In genomic region chr1:151312439-151313225, GRCh38 we compare ENCODE assay signal across 13 cellular contexts. TPM values are rescaled to one million over a fixed set of nuclear protein-coding genes. Genes with fewer than 3 reads are reported as not detected.
DNase-seq lines count a peak whose midpoint lies in the region; ATAC-seq, FAIRE-seq and TF ChIP-seq lines count a peak whose summit lies in the region.
"Had no signal": no experiment of that assay in that cellular context is flagged by ENCODE, and none has a peak within 500 bp of the region (broad histone marks: within the 10 kb centered on the region; RNA-seq: fewer than 3 reads in every experiment).

No MANE protein-coding gene starts in this region.

- peak overlapping the region; percentile 61; the same call in 1 of the 2 replicates for H3K4me2 ChIP-seq in K562 (ENCODE audit: insufficient read depth, low read length)

- BruUV-seq in K562 (replicated peaks; lab: Mats Ljungman, UMichigan), result no TSS peak

- no peak for ATAC-seq in K562
- ATAC-seq in right lobe of liver, result no peak
- ATAC-seq in GM18519 (IDR thresholded peaks at IDR 0.05; ENCODE audit: low FRiP score, unreplicated experiment), result no peak

- H3K27me3 Mint-ChIP-seq in activated naive CD4-positive, alpha-beta T cell treated with anti-CD3 and anti-CD28 coated beads for 36 hours (ENCODE audit: low read depth), result no peaks in the 10 kb centered on the region
- no peaks in the 10 kb centered on the region for H3K27me3 Mint-ChIP-seq in activated naive CD4-positive, alpha-beta T cell treated with anti-CD3 and anti-CD28 coated beads, Interleukin-2, amount 10 ng/mL, durations not matched to agents 7 days and 5 days

- 85% methylated on average over 12 of the region's 12 CpGs for WGBS in K562 (ENCODE audit: insufficient coverage, low coverage, missing lambda C conversion rate)
- 82% methylated on average over 10 of the region's 12 CpGs for WGBS in right lobe of liver (ENCODE audit: insufficient coverage, low coverage, low lambda C conversion rate, missing lambda C conversion rate)
- WGBS in tibial nerve, 2 donors, result 82 to 83% methylated on average over 12 of the region's 12 CpGs

- no peak for DNase-seq in activated naive CD4-positive, alpha-beta T cell treated with anti-CD3 and anti-CD28 coated beads for 36 hours
- DNase-seq in activated naive CD4-positive, alpha-beta T cell treated with anti-CD3 and anti-CD28 coated beads, Interleukin-2, amount 10 ng/mL, durations not matched to agents 7 days and 5 days, result no peak
- DNase-seq in K562 (ENCODE audit: extremely low read depth in 1 of 4, low spot score in 3 of 4) (no peak), right lobe of liver (no peak), tibial nerve (ENCODE audit: low spot score in 2 of 2) (no peak), hippocampal formation (lab: John Stamatoyannopoulos, UW) (no peak), KBM-7 (no peak)
- DNase-seq: activated effector memory CD4-positive, alpha-beta T cell treated with anti-CD3 and anti-CD28 coated beads, Interleukin-2, amount 50 U/mL, for 16 hours; NCI-H2081 treated with DMSO at 0.1 percent for 48 hours; retina had no signal

- no peaks in the 10 kb centered on the region for H3K9me3 Mint-ChIP-seq in activated naive CD4-positive, alpha-beta T cell treated with anti-CD3 and anti-CD28 coated beads for 36 hours
- H3K9me3 Mint-ChIP-seq in activated naive CD4-positive, alpha-beta T cell treated with anti-CD3 and anti-CD28 coated beads, Interleukin-2, amount 10 ng/mL, durations not matched to agents 7 days and 5 days, result no peaks in the 10 kb centered on the region

- H4K20me1 ChIP-seq in K562 (replicated peaks; ENCODE audit: control insufficient read depth, insufficient read depth, low read length), result peaks cover 7% of the 10 kb centered on the region; the same call in 1 of the 2 replicates

- intact Hi-C loops in activated naive CD4-positive, alpha-beta T cell treated with anti-CD3 and anti-CD28 coated beads for 36 hours (cut with micrococcal nuclease), result no loop called here
- intact Hi-C loops in K562 (cut with micrococcal nuclease), result no loop called here
- intact Hi-C loops in right lobe of liver (cut with DNase I), result no loop called here

- H3K79me2 ChIP-seq in K562 (ENCODE audit: control insufficient read depth, insufficient read depth, low read length), result peaks cover 25% of the 10 kb centered on the region

- in situ Hi-C loops in K562 (cut with MboI), result no loop called here
- in situ Hi-C loops in KBM-7 (cut with MboI; ENCODE audit: low pct_unique_long_range_greater_than_20kb, low sequenced_read_pairs), result no loop called here

- H3K27ac Mint-ChIP-seq in activated naive CD4-positive, alpha-beta T cell treated with anti-CD3 and anti-CD28 coated beads for 36 hours, result peak overlapping the region; percentile 92
- no peak overlapping the region for H3K27ac Mint-ChIP-seq in activated naive CD4-positive, alpha-beta T cell treated with anti-CD3 and anti-CD28 coated beads, Interleukin-2, amount 10 ng/mL, durations not matched to agents 7 days and 5 days

- H3K9ac ChIP-seq in K562 (ENCODE audit: insufficient read depth in 1 of 2, low read depth in 2 of 2, low read length in 2 of 2), result peak overlapping the region in 1 of 2 experiments; percentile 81; a peak in 2 of 4 replicates

- TF ChIP-seq CTCF in K562 (IDR thresholded peaks at IDR 0.05 in 2 of 3, conservative IDR thresholded peaks at IDR 0.05 in 1 of 3; ENCODE audit: insufficient read depth in 2 of 3, low read depth in 1 of 3, low read length in 3 of 3) (no peak), right lobe of liver (IDR thresholded peaks at IDR 0.05) (no peak), tibial nerve (IDR thresholded peaks at IDR 0.05) (no peak)

- peaks cover 37% of the 10 kb centered on the region for H3K4me1 Mint-ChIP-seq in activated naive CD4-positive, alpha-beta T cell treated with anti-CD3 and anti-CD28 coated beads for 36 hours (ENCODE audit: low read depth)
- H3K4me1 Mint-ChIP-seq in activated naive CD4-positive, alpha-beta T cell treated with anti-CD3 and anti-CD28 coated beads, Interleukin-2, amount 10 ng/mL, durations not matched to agents 7 days and 5 days, result peaks cover 19% of the 10 kb centered on the region

- H2AFZ ChIP-seq in K562 (ENCODE audit: low read depth, low read length), result no peak overlapping the region

- POLR2A ChIA-PET in K562 (lab: Yijun Ruan, JAX), result interaction anchor here (0.7 to 13.7 kb wide), 11 partner anchors 10 to 236 kb away, joined by 3 to 156 read pairs (median 5); partner anchors contain the start of genes PI4KB, SELENBP1 and ZNF687

- no peak for TF ChIP-seq POLR2A in K562 (conservative IDR thresholded peaks at IDR 0.05)
- no peak for TF ChIP-seq POLR2A in right lobe of liver (IDR thresholded peaks at IDR 0.05)
- TF ChIP-seq POLR2A in tibial nerve (IDR thresholded peaks at IDR 0.05), result no peak

- H3K36me3 ChIP-seq in K562 (ENCODE audit: control insufficient read depth, insufficient read depth, low read length), result peaks cover 92% of the 10 kb centered on the region
- peaks cover 0 to 33% (median 11%) of the 10 kb centered on the region in 4 donors for H3K36me3 ChIP-seq in right lobe of liver
- peaks cover 0 to 42% (median 12%) of the 10 kb centered on the region in 3 donors for H3K36me3 ChIP-seq in tibial nerve

- H3K4me3 ChIP-seq in K562, result no peak overlapping the region
- H3K4me3 ChIP-seq in right lobe of liver, result no peak overlapping the region
- H3K4me3 ChIP-seq in tibial nerve, result no peak overlapping the region

- H3K4me3 Mint-ChIP-seq in activated naive CD4-positive, alpha-beta T cell treated with anti-CD3 and anti-CD28 coated beads for 36 hours, result no peak overlapping the region
- no peak overlapping the region for H3K4me3 Mint-ChIP-seq in activated naive CD4-positive, alpha-beta T cell treated with anti-CD3 and anti-CD28 coated beads, Interleukin-2, amount 10 ng/mL, durations not matched to agents 7 days and 5 days

- CTCF ChIA-PET in activated naive CD4-positive, alpha-beta T cell treated with anti-CD3 and anti-CD28 coated beads for 36 hours (lab: Charles Lee), result interaction anchor here (0.5 to 6.0 kb wide), 10 partner anchors 9 to 211 kb away, joined by 3 to 68 read pairs (median 4); partner anchors contain the start of genes PI4KB, PSMB4 and ZNF687
- CTCF ChIA-PET in activated naive CD4-positive, alpha-beta T cell treated with anti-CD3 and anti-CD28 coated beads, Interleukin-2, amount 10 ng/mL, durations not matched to agents 7 days and 5 days (lab: Charles Lee), result interaction anchor here (1.0 to 4.7 kb wide), 5 partner anchors 12 to 31 kb away, joined by 4 to 40 read pairs (median 5); partner anchors contain the start of gene PI4KB
- CTCF ChIA-PET in K562 (lab: Yijun Ruan, JAX; ENCODE audit: low intra/inter-chr PET ratio), result no interaction called here

- H3K9me1 ChIP-seq in K562 (ENCODE audit: control insufficient read depth, insufficient read depth, low read length), result peaks cover 3% of the 10 kb centered on the region

- no peaks in the 10 kb centered on the region for H3K27me3 ChIP-seq in K562 (ENCODE audit: control insufficient read depth in 2 of 2, insufficient read depth in 2 of 2, low read length in 2 of 2)
- no peaks in the 10 kb centered on the region for H3K27me3 ChIP-seq in right lobe of liver
- H3K27me3 ChIP-seq in tibial nerve, result no peaks in the 10 kb centered on the region

- peak overlapping the region; percentile 97 for H3K27ac ChIP-seq in K562 (ENCODE audit: extremely low read depth, low read depth, low read length)
- H3K27ac ChIP-seq in right lobe of liver, result peak overlapping the region in 2 of 3 donors; percentile 40 to 54
- peak overlapping the region; percentile 58 to 95 (median 84) for H3K27ac ChIP-seq in tibial nerve
- H3K27ac ChIP-seq: HL-60 had no signal

- TF ChIP-seq RAD21 in K562 (CRISPR knock-in tag; conservative IDR thresholded peaks at IDR 0.05 in 1 of 2, IDR thresholded peaks at IDR 0.05 in 1 of 2), result no peak

- no peaks in the 10 kb centered on the region for H3K9me3 ChIP-seq in K562 (replicated peaks; ENCODE audit: control insufficient read depth, insufficient read depth, low read depth, low read length)
- H3K9me3 ChIP-seq in right lobe of liver, result no peaks in the 10 kb centered on the region
- no peaks in the 10 kb centered on the region for H3K9me3 ChIP-seq in tibial nerve

- H3K36me3 Mint-ChIP-seq in activated naive CD4-positive, alpha-beta T cell treated with anti-CD3 and anti-CD28 coated beads for 36 hours (ENCODE audit: low read depth), result peaks cover 13% of the 10 kb centered on the region
- peaks cover 50% of the 10 kb centered on the region for H3K36me3 Mint-ChIP-seq in activated naive CD4-positive, alpha-beta T cell treated with anti-CD3 and anti-CD28 coated beads, Interleukin-2, amount 10 ng/mL, durations not matched to agents 7 days and 5 days

- no peak for FAIRE-seq in K562 (lab: Jason Lieb, UNC)
- FAIRE-seq: GM12892 had no signal

- TF ChIP-seq EP300 in K562 (IDR thresholded peaks at IDR 0.05; ENCODE audit: low read length), result no peak
- no peak for TF ChIP-seq EP300 in tibial nerve (IDR thresholded peaks at IDR 0.05)

- H3K4me1 ChIP-seq in K562 (replicated peaks in 1 of 2; ENCODE audit: control insufficient read depth in 2 of 2, insufficient read depth in 2 of 2, low read length in 2 of 2) (peaks cover 12 to 45% of the 10 kb centered on the region in 2 experiments; a peak in 4 of 5 replicates), right lobe of liver (peaks cover 6 to 58% (median 33%) of the 10 kb centered on the region in 4 donors), tibial nerve (peaks cover 13 to 85% (median 63%) of the 10 kb centered on the region in 4 donors)

RNA-seq across cellular contexts. Expression of gene PI4KB, which starts 14.6 kb away (rescaled TPM):
- total RNA-seq in activated naive CD4-positive, alpha-beta T cell treated with anti-CD3 and anti-CD28 coated beads for 36 hours, result 10 to 100 TPM; 64.1 to 69.2 TPM
- total RNA-seq in K562 (2011; cell fraction: chromatin; rRNA removed; ENCODE audit: low replicate concordance), result 172 and 273 TPM in 2 replicates
- 144 and 147 TPM in 2 replicates for total RNA-seq in K562 (2011; cell fraction: nucleolus; rRNA removed)
- total RNA-seq in K562 (2011; cell fraction: nucleoplasm; rRNA removed), result 134 and 144 TPM in 2 replicates
- total RNA-seq in K562 (2014; rRNA removed), result 45.1 and 62.4 TPM in 2 replicates
- total RNA-seq in K562 (2014; rRNA removed; fragmentation: Illumina TruSeq; extraction: Trizol), result 20.5 and 27.9 TPM in 2 replicates
- total RNA-seq in K562 (2015; rRNA removed; fragmentation: Illumina TruSeq; extraction: Trizol), result 30.1 and 32.8 TPM in 2 replicates
- total RNA-seq in K562 (2021), result 51.8 and 54.3 TPM in 2 replicates
- 65.4 and 78.3 TPM in 2 replicates for polyA plus RNA-seq in K562 (2011; rRNA removed)
- polyA plus RNA-seq in K562 (2011; cell fraction: cytosol; rRNA removed), result 75.5 and 76.8 TPM in 2 replicates
- polyA plus RNA-seq in K562 (2011; cell fraction: nucleus; rRNA removed), result 206 and 207 TPM in 2 replicates
- 38.3 and 59.7 TPM in 2 replicates for polyA plus RNA-seq in K562 (2012)
- polyA plus RNA-seq in K562 (2014; fragmentation: Illumina TruSeq; extraction: Trizol), result 55.8 and 58.0 TPM in 2 replicates
- polyA plus RNA-seq in K562 (2014; fragmentation: Nextera tagmentation; extraction: Ambion mirVana), result 1 to 10 TPM; 3.1 to 8.9 TPM
- 45.9 and 67.2 TPM in 2 replicates for polyA plus RNA-seq in K562 (2014; rRNA removed)
- 89.6 and 112 TPM in 2 replicates for polyA minus RNA-seq in K562 (2011; rRNA and poly(A)+ RNA removed)
- 33.2 and 48.9 TPM in 2 replicates for polyA minus RNA-seq in K562 (2011; cell fraction: cytosol; rRNA and poly(A)+ RNA removed)
- 41.1 and 46.8 TPM in 2 replicates for polyA minus RNA-seq in K562 (2011; cell fraction: nucleus; rRNA and poly(A)+ RNA removed)
- 10 to 100 TPM; 20.0 to 24.7 (median 22.7) TPM for total RNA-seq in right lobe of liver
- total RNA-seq in tibial nerve, result 100 to 1,000 TPM in 1 of 4 donors, 10 to 100 TPM in 3; 69.9 to 100 (median 72.3) TPM

RNA-seq across cellular contexts. Expression of gene ZNF687, which starts 30.5 kb away (rescaled TPM):
- total RNA-seq in activated naive CD4-positive, alpha-beta T cell treated with anti-CD3 and anti-CD28 coated beads for 36 hours, result 10 to 100 TPM; 20.9 to 22.0 TPM
- 31.3 and 87.1 TPM in 2 replicates for total RNA-seq in K562 (2011; cell fraction: chromatin; rRNA removed; ENCODE audit: low replicate concordance)
- total RNA-seq in K562 (2011; cell fraction: nucleolus; rRNA removed), result 63.7 and 79.5 TPM in 2 replicates
- total RNA-seq in K562 (2011; cell fraction: nucleoplasm; rRNA removed), result 34.4 and 45.7 TPM in 2 replicates
- 12.3 and 15.6 TPM in 2 replicates for total RNA-seq in K562 (2014; rRNA removed)
- total RNA-seq in K562 (2014; rRNA removed; fragmentation: Illumina TruSeq; extraction: Trizol), result 5.1 and 6.9 TPM in 2 replicates
- total RNA-seq in K562 (2015; rRNA removed; fragmentation: Illumina TruSeq; extraction: Trizol), result 10.6 and 10.7 TPM in 2 replicates
- total RNA-seq in K562 (2021), result 22.7 and 26.4 TPM in 2 replicates
- 9.0 and 16.9 TPM in 2 replicates for polyA plus RNA-seq in K562 (2011; rRNA removed)
- 18.6 and 24.5 TPM in 2 replicates for polyA plus RNA-seq in K562 (2011; cell fraction: cytosol; rRNA removed)
- 32.1 and 47.9 TPM in 2 replicates for polyA plus RNA-seq in K562 (2011; cell fraction: nucleus; rRNA removed)
- 14.2 and 25.5 TPM in 2 replicates for polyA plus RNA-seq in K562 (2012)
- 11.5 and 14.4 TPM in 2 replicates for polyA plus RNA-seq in K562 (2014; fragmentation: Illumina TruSeq; extraction: Trizol)
- under 1 TPM; 0.13 to 0.21 TPM for polyA plus RNA-seq in K562 (2014; fragmentation: Nextera tagmentation; extraction: Ambion mirVana)
- 12.8 and 13.2 TPM in 2 replicates for polyA plus RNA-seq in K562 (2014; rRNA removed)
- polyA minus RNA-seq in K562 (2011; rRNA and poly(A)+ RNA removed), result 15.5 and 16.2 TPM in 2 replicates
- polyA minus RNA-seq in K562 (2011; cell fraction: cytosol; rRNA and poly(A)+ RNA removed), result 19.1 and 23.9 TPM in 2 replicates
- 33.4 and 47.0 TPM in 2 replicates for polyA minus RNA-seq in K562 (2011; cell fraction: nucleus; rRNA and poly(A)+ RNA removed)
- 10 to 100 TPM in 3 of 6 experiments, 1 to 10 TPM in 3; 7.6 to 14.2 (median 10.1) TPM for total RNA-seq in right lobe of liver
- 10 to 100 TPM; 21.1 to 35.3 (median 27.1) TPM for total RNA-seq in tibial nerve

RNA-seq across cellular contexts. Expression of gene RFX5, which starts 34.4 kb away (rescaled TPM):
- 10 to 100 TPM; 62.3 to 63.4 TPM for total RNA-seq in activated naive CD4-positive, alpha-beta T cell treated with anti-CD3 and anti-CD28 coated beads for 36 hours
- 32.5 and 45.8 TPM in 2 replicates for total RNA-seq in K562 (2011; cell fraction: chromatin; rRNA removed; ENCODE audit: low replicate concordance)
- total RNA-seq in K562 (2011; cell fraction: nucleolus; rRNA removed), result 29.5 and 32.4 TPM in 2 replicates
- 32.8 and 34.1 TPM in 2 replicates for total RNA-seq in K562 (2011; cell fraction: nucleoplasm; rRNA removed)
- 25.7 and 30.5 TPM in 2 replicates for total RNA-seq in K562 (2014; rRNA removed)
- total RNA-seq in K562 (2014; rRNA removed; fragmentation: Illumina TruSeq; extraction: Trizol), result 32.2 and 34.6 TPM in 2 replicates
- total RNA-seq in K562 (2015; rRNA removed; fragmentation: Illumina TruSeq; extraction: Trizol), result 29.4 and 30.4 TPM in 2 replicates
- 32.7 and 36.1 TPM in 2 replicates for total RNA-seq in K562 (2021)
- polyA plus RNA-seq in K562 (2011; rRNA removed), result 38.5 and 40.3 TPM in 2 replicates
- polyA plus RNA-seq in K562 (2011; cell fraction: cytosol; rRNA removed), result 16.5 and 17.9 TPM in 2 replicates
- polyA plus RNA-seq in K562 (2011; cell fraction: nucleus; rRNA removed), result 77.0 and 80.0 TPM in 2 replicates
- polyA plus RNA-seq in K562 (2012), result 20.9 and 31.9 TPM in 2 replicates
- 36.2 and 48.2 TPM in 2 replicates for polyA plus RNA-seq in K562 (2014; fragmentation: Illumina TruSeq; extraction: Trizol)
- polyA plus RNA-seq in K562 (2014; fragmentation: Nextera tagmentation; extraction: Ambion mirVana), result 1 to 10 TPM; 3.8 to 4.9 TPM
- 27.9 and 32.3 TPM in 2 replicates for polyA plus RNA-seq in K562 (2014; rRNA removed)
- 23.8 and 26.6 TPM in 2 replicates for polyA minus RNA-seq in K562 (2011; rRNA and poly(A)+ RNA removed)
- 13.5 and 15.0 TPM in 2 replicates for polyA minus RNA-seq in K562 (2011; cell fraction: cytosol; rRNA and poly(A)+ RNA removed)
- polyA minus RNA-seq in K562 (2011; cell fraction: nucleus; rRNA and poly(A)+ RNA removed), result 17.4 and 27.3 TPM in 2 replicates
- 10 to 100 TPM in 5 of 6 experiments, 1 to 10 TPM in 1; 9.8 to 23.0 (median 16.8) TPM for total RNA-seq in right lobe of liver
- total RNA-seq in tibial nerve, result 10 to 100 TPM; 17.7 to 45.0 (median 32.8) TPM

RNA-seq across cellular contexts. Expression of gene PSMD4, which starts 58.1 kb away (rescaled TPM):
- total RNA-seq in activated naive CD4-positive, alpha-beta T cell treated with anti-CD3 and anti-CD28 coated beads for 36 hours, result 100 to 1,000 TPM; 167 to 192 TPM
- 204 and 285 TPM in 2 replicates for total RNA-seq in K562 (2011; cell fraction: chromatin; rRNA removed; ENCODE audit: low replicate concordance)
- total RNA-seq in K562 (2011; cell fraction: nucleolus; rRNA removed), result 154 and 177 TPM in 2 replicates
- 184 and 195 TPM in 2 replicates for total RNA-seq in K562 (2011; cell fraction: nucleoplasm; rRNA removed)
- total RNA-seq in K562 (2014; rRNA removed) (298 and 306 TPM in 2 replicates), K562 (2014; rRNA removed; fragmentation: Illumina TruSeq; extraction: Trizol) (322 and 353 TPM in 2 replicates), K562 (2015; rRNA removed; fragmentation: Illumina TruSeq; extraction: Trizol) (291 and 295 TPM in 2 replicates), K562 (2021) (243 and 255 TPM in 2 replicates), right lobe of liver (10 to 100 TPM; 72.2 to 95.6 (median 79.1) TPM), tibial nerve (100 to 1,000 TPM; 112 to 153 (median 120) TPM)
- polyA plus RNA-seq in K562 (2011; rRNA removed) (298 and 324 TPM in 2 replicates), K562 (2014; fragmentation: Illumina TruSeq; extraction: Trizol) (283 and 307 TPM in 2 replicates), K562 (2014; fragmentation: Nextera tagmentation; extraction: Ambion mirVana) (100 to 1,000 TPM; 194 to 243 TPM), K562 (2014; rRNA removed) (302 and 313 TPM in 2 replicates)
- polyA plus RNA-seq in K562 (2011; cell fraction: cytosol; rRNA removed), result 395 and 420 TPM in 2 replicates
- 143 and 175 TPM in 2 replicates for polyA plus RNA-seq in K562 (2011; cell fraction: nucleus; rRNA removed)
- polyA plus RNA-seq in K562 (2012), result 260 and 366 TPM in 2 replicates
- polyA minus RNA-seq in K562 (2011; rRNA and poly(A)+ RNA removed), result 332 and 377 TPM in 2 replicates
- polyA minus RNA-seq in K562 (2011; cell fraction: cytosol; rRNA and poly(A)+ RNA removed), result 124 and 136 TPM in 2 replicates
- polyA minus RNA-seq in K562 (2011; cell fraction: nucleus; rRNA and poly(A)+ RNA removed), result 48.2 and 62.2 TPM in 2 replicates

RNA-seq across cellular contexts. Expression of gene SELENBP1, which starts 59.9 kb away (rescaled TPM):
- total RNA-seq in activated naive CD4-positive, alpha-beta T cell treated with anti-CD3 and anti-CD28 coated beads for 36 hours, result not detected
- 76.1 and 163 TPM in 2 replicates for total RNA-seq in K562 (2011; cell fraction: chromatin; rRNA removed; ENCODE audit: low replicate concordance)
- total RNA-seq in K562 (2011; cell fraction: nucleolus; rRNA removed), result 110 and 113 TPM in 2 replicates
- total RNA-seq in K562 (2011; cell fraction: nucleoplasm; rRNA removed), result 76.5 and 80.5 TPM in 2 replicates
- total RNA-seq in K562 (2014; rRNA removed) (40.7 and 62.2 TPM in 2 replicates), K562 (2014; rRNA removed; fragmentation: Illumina TruSeq; extraction: Trizol) (18.9 and 28.3 TPM in 2 replicates), K562 (2015; rRNA removed; fragmentation: Illumina TruSeq; extraction: Trizol) (25.8 and 25.9 TPM in 2 replicates), K562 (2021) (41.9 and 42.9 TPM in 2 replicates), right lobe of liver (100 to 1,000 TPM in 4 of 6 experiments, 10 to 100 TPM in 2; 83.4 to 423 (median 208) TPM), tibial nerve (100 to 1,000 TPM in 3 of 4 donors, 10 to 100 TPM in 1; 65.7 to 159 (median 130) TPM)
- polyA plus RNA-seq in K562 (2011; rRNA removed) (30.2 and 53.7 TPM in 2 replicates), K562 (2014; fragmentation: Illumina TruSeq; extraction: Trizol) (45.0 and 45.3 TPM in 2 replicates), K562 (2014; fragmentation: Nextera tagmentation; extraction: Ambion mirVana) (10 to 100 TPM; 52.1 to 81.2 TPM), K562 (2014; rRNA removed) (47.1 and 50.8 TPM in 2 replicates)
- polyA plus RNA-seq in K562 (2011; cell fraction: cytosol; rRNA removed), result 28.6 and 82.9 TPM in 2 replicates
- 144 and 349 TPM in 2 replicates for polyA plus RNA-seq in K562 (2011; cell fraction: nucleus; rRNA removed)
- polyA plus RNA-seq in K562 (2012), result 52.3 and 57.9 TPM in 2 replicates
- 15.3 and 44.9 TPM in 2 replicates for polyA minus RNA-seq in K562 (2011; rRNA and poly(A)+ RNA removed)
- polyA minus RNA-seq in K562 (2011; cell fraction: cytosol; rRNA and poly(A)+ RNA removed), result 26.6 and 29.5 TPM in 2 replicates
- 16.6 and 24.6 TPM in 2 replicates for polyA minus RNA-seq in K562 (2011; cell fraction: nucleus; rRNA and poly(A)+ RNA removed)

Comparison
In these comparisons a context has a peak if more than half of its experiments do, and no peak if none do; other contexts are left out.
1. H3K27ac ChIP-seq: peak in every context shown above with its lines; median percentile 97 in K562; 84 in tibial nerve; 47 in right lobe of liver.